Comparison of ENCODE assay signal across 9 cellular contexts in the genomic region with DNA sequence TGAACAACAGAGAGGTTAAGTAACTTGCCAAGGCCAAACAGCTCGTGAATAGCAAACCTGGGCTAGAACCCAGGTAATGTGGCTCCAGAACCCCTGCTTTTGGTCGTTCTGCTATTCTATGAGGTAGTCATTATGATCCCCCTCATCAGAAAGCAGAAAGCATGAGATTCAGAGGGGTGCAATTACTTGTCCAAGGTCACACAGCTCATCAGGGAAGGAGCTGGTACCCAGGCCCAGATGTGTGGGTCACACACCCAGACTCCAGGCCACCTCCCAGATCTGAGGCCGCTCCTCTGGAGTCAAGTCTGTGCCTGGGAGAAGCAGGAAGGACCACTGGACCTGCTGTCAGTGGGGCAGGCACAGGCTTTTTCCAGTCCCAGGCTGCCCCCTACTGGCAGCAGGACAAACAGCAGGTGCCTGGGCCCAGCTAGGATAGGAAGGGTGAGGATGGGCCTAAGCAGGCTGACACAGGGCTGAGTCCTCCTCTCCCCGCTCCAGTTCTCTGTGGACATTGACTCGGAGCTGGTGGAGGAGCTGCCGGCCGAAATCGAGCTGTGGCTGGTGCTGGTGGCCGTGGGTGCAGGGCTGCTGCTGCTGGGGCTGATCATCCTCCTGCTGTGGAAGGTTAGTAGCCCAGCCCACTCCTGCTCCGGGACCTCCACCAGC. TPM values are rescaled to one million over a fixed set of nuclear protein-coding genes. Genes with fewer than 3 reads are reported as not detected.
A peak's percentile ranks its signal among the peaks of the same experiment; 100 is the strongest.
DNase-seq lines count a peak whose midpoint lies in the region; ATAC-seq lines count a peak whose summit lies in the region.
"Had no signal": no experiment of that assay in that cellular context is flagged by ENCODE, and none has a peak within 500 bp of the region (broad histone marks: within the 10 kb centered on the region; RNA-seq: fewer than 3 reads in every experiment).

No MANE protein-coding gene starts in this region.

- H3K9ac ChIP-seq in adipocyte (ENCODE audit: low read length) = no peak overlapping the region

- no peaks in the 10 kb centered on the region for H3K4me1 ChIP-seq in adipocyte (ENCODE audit: control insufficient read depth, insufficient read depth, low read length)

- peaks cover 8% of the 10 kb centered on the region for H3K36me3 ChIP-seq in adipocyte (ENCODE audit: control insufficient read depth, insufficient read depth, low read length, severe bottlenecking)

- peak; percentile 67 for ATAC-seq in GM19035 (IDR thresholded peaks at IDR 0.05; ENCODE audit: unreplicated experiment)
- ATAC-seq in left ventricle myocardium superior = peak; percentile 88
- no peak for ATAC-seq in GM18858 (IDR thresholded peaks at IDR 0.05; ENCODE audit: unreplicated experiment)

- intact Hi-C loops in left ventricle myocardium superior (cut with micrococcal nuclease) = loop anchor here (2.0 kb wide), 1 partner anchor 61 kb away; no protein-coding TSS in a partner anchor

- H3K4me3 ChIP-seq in adipocyte (ENCODE audit: low read length) = no peak overlapping the region
- H3K4me3 ChIP-seq: skin epidermis had no signal

- no peaks in the 10 kb centered on the region for H3K27me3 ChIP-seq in adipocyte (replicated peaks; ENCODE audit: control insufficient read depth, insufficient read depth, low read length)

- no peaks in the 10 kb centered on the region for H3K9me3 ChIP-seq in adipocyte (ENCODE audit: control insufficient read depth, low read length)

- DNase-seq in AG08396 (ENCODE audit: low spot score) (peak; percentile 90), NAMALWA (ENCODE audit: low spot score) (peak; percentile 83), T-helper 1 cell (peak; percentile 49 to 72 (median 63)), adipocyte (ENCODE audit: low read depth) (peak; percentile 84), left ventricle myocardium superior (peak; percentile 83)
- peak; percentile 44 to 70 for DNase-seq in stimulated activated CD4-positive, alpha-beta T cell treated with anti-CD3 and anti-CD28 coated beads, Interleukin-12 subunit alpha, Interleukin-12 subunit beta, amount 100 ng/mL, for 24 hours (ENCODE audit: low read depth in 2 of 2)

RNA-seq across cellular contexts. Expression of a gene that starts 7.8 kb away (rescaled TPM):
- 277 TPM for total RNA-seq in left ventricle myocardium superior

RNA-seq across cellular contexts. Expression of a gene that starts 31.5 kb away (rescaled TPM):
- total RNA-seq in left ventricle myocardium superior = 16.5 TPM

RNA-seq across cellular contexts. Expression of a gene that starts 42.6 kb away (rescaled TPM):
- total RNA-seq in left ventricle myocardium superior = 1.2 TPM
